2 cellular contexts compared by ENCODE assay signal in the genomic region with DNA sequence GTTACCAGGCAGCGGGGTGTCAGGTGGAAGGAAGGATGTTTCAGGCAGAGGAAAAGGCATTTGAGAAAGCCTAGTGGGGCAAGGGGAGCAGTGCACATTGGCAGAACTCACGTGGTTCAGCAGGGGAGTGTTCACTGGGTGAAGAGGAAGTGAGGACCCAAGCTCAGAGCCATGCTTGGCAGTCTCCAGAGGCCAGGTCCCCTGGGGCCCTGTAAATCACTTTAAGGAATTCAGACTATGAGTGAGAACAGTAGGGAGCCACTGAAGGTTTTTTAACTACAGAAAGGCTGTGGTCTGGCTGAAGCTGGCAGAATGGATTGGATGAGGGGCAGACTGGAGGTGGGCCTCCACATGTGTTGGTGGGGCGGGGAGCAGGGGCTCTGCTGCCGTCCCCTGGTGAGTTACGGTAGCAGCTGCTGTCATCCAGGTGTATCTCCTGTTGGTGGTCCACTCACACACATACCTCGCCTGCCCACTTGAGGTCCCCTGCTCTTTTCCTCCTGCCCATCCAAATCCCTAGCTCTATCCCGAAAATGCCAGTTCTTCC.
A peak's percentile ranks its signal among the peaks of the same experiment; 100 is the strongest.
TF ChIP-seq lines count a peak whose summit lies in the region.

No MANE protein-coding gene starts in this region.

TF ChIP-seq in HepG2, 621 proteins besides CTCF, POLR2A, EP300 and RAD21:
- TF ChIP-seq NCOR1 (IDR thresholded peaks at IDR 0.05; ENCODE audit: borderline replicate concordance, low read length) = no peak
- TF ChIP-seq ARNTL (CRISPR knock-in tag; IDR thresholded peaks at IDR 0.05) = no peak
- TF ChIP-seq SNAPC2 (CRISPR knock-in tag; IDR thresholded peaks at IDR 0.05) = no peak
- no peak for TF ChIP-seq ZNF772 (CRISPR knock-in tag; IDR thresholded peaks at IDR 0.05)
- no peak for TF ChIP-seq MLX (CRISPR knock-in tag; IDR thresholded peaks at IDR 0.05)
- TF ChIP-seq ZNF775 (CRISPR knock-in tag; IDR thresholded peaks at IDR 0.05; ENCODE audit: borderline replicate concordance) = no peak
- no peak for TF ChIP-seq KDM2A (CRISPR knock-in tag; IDR thresholded peaks at IDR 0.05; ENCODE audit: borderline replicate concordance, low read depth)
- no peak for TF ChIP-seq REL (CRISPR knock-in tag; conservative IDR thresholded peaks at IDR 0.05)
- TF ChIP-seq ATRX (CRISPR knock-in tag; IDR thresholded peaks at IDR 0.05; ENCODE audit: borderline replicate concordance) = no peak
- TF ChIP-seq ZNF331 (CRISPR knock-in tag; IDR thresholded peaks at IDR 0.05) = no peak
- no peak for TF ChIP-seq ZFP36L2 (CRISPR knock-in tag; IDR thresholded peaks at IDR 0.05)
- no peak for TF ChIP-seq ZNF766 (CRISPR knock-in tag; IDR thresholded peaks at IDR 0.05; ENCODE audit: borderline replicate concordance)
- no peak for TF ChIP-seq EZH2 (conservative IDR thresholded peaks at IDR 0.05; ENCODE audit: low read depth, low read length)
- TF ChIP-seq ZNF841 (CRISPR knock-in tag; IDR thresholded peaks at IDR 0.05; ENCODE audit: borderline replicate concordance) = no peak
- no peak for TF ChIP-seq ZNF333 (CRISPR knock-in tag; IDR thresholded peaks at IDR 0.05; ENCODE audit: borderline replicate concordance)
- TF ChIP-seq ZFAT (CRISPR knock-in tag; conservative IDR thresholded peaks at IDR 0.05) = no peak
- no peak for TF ChIP-seq ERF (CRISPR knock-in tag; IDR thresholded peaks at IDR 0.05)

TF ChIP-seq in K562, 482 proteins besides CTCF, POLR2A, EP300 and RAD21:
- TF ChIP-seq, protein P1, sequence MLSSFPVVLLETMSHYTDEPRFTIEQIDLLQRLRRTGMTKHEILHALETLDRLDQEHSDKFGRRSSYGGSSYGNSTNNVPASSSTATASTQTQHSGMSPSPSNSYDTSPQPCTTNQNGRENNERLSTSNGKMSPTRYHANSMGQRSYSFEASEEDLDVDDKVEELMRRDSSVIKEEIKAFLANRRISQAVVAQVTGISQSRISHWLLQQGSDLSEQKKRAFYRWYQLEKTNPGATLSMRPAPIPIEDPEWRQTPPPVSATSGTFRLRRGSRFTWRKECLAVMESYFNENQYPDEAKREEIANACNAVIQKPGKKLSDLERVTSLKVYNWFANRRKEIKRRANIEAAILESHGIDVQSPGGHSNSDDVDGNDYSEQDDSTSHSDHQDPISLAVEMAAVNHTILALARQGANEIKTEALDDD (IDR thresholded peaks at IDR 0.05) = no peak
- 0 out of 2 replicates have a peak, but pooled peaks have one; percentile 20 for TF ChIP-seq SPI1 (IDR thresholded peaks at IDR 0.05; ENCODE audit: borderline replicate concordance, low read depth, low read length)
- no peak for TF ChIP-seq HOXB6 (CRISPR knock-in tag; IDR thresholded peaks at IDR 0.05; ENCODE audit: borderline replicate concordance)
